ENCODE assay signal across 17 cellular contexts in genomic region chr3:112083239-112083638, GRCh38. TPM values are rescaled to one million over a fixed set of nuclear protein-coding genes. Genes with fewer than 3 reads are reported as not detected.
DNase-seq lines count a peak whose midpoint lies in the region; ATAC-seq and TF ChIP-seq lines count a peak whose summit lies in the region.
"Had no signal": no experiment of that assay in that cellular context is flagged by ENCODE, and none has a peak within 500 bp of the region (broad histone marks: within the 10 kb centered on the region; RNA-seq: fewer than 3 reads in every experiment).

No MANE protein-coding gene starts in this region.

- H3K27ac ChIP-seq in heart left ventricle (peak overlapping the region in 5 of 12 donors; percentile 9 to 56 (median 42)), GM23338 (ENCODE audit: low read depth) (no peak overlapping the region), thyroid gland (peak overlapping the region; percentile 5 to 66 (median 42))
- H3K27ac ChIP-seq: GM23248 had no signal

- H3K9me2 ChIP-seq in GM23338 (ENCODE audit: insufficient read depth): no peaks in the 10 kb centered on the region

- peaks cover 5% of the 10 kb centered on the region; the same call in 1 of the 2 replicates for H3F3A ChIP-seq in GM23338 (replicated peaks; ENCODE audit: low read depth)

- no peak overlapping the region for H3K4me3 ChIP-seq in heart left ventricle
- H3K4me3 ChIP-seq in GM23338: no peak overlapping the region
- H3K4me3 ChIP-seq in thyroid gland (replicated peaks in 1 of 3): no peak overlapping the region
- H3K4me3 ChIP-seq: GM23248 had no signal

- DNase-seq in heart left ventricle: peak in 1 of 5 donors; percentile 54
- no peak for DNase-seq in left cardiac atrium
- no peak for DNase-seq in GM23338 (ENCODE audit: low spot score)
- DNase-seq in amniotic epithelial cell (ENCODE audit: low read depth): peak; percentile 21
- DNase-seq in thyroid gland: peak; percentile 56 to 57
- DNase-seq in NCI-H1436 (lab: John Stamatoyannopoulos, UW): no peak
- DNase-seq in NCI-H2107 treated with DMSO at 0.1 percent for 48 hours (lab: John Stamatoyannopoulos, UW; ENCODE audit: unreplicated experiment): no peak
- DNase-seq: ACHN; BE2C; C1 segment of cervical spinal cord; CD4-positive, CD25-positive, alpha-beta regulatory T cell; CD8-positive, alpha-beta memory T cell; COR-L47; GM23248; H7 had no signal

- H3K4me1 ChIP-seq in heart left ventricle (peaks cover 0 to 23% (median 11%) of the 10 kb centered on the region in 12 donors), GM23338 (ENCODE audit: insufficient read depth) (peaks cover 19% of the 10 kb centered on the region), thyroid gland (peaks cover 17 to 37% of the 10 kb centered on the region in 2 donors)
- H3K4me1 ChIP-seq: BE2C had no signal

- no peak overlapping the region for H3K4me3 Mint-ChIP-seq in GM23338
- H3K4me3 Mint-ChIP-seq: CD4-positive, CD25-positive, alpha-beta regulatory T cell had no signal

- peaks cover 9% of the 10 kb centered on the region for H3K27me3 Mint-ChIP-seq in GM23338 (ENCODE audit: insufficient read depth, low read depth, poor library complexity)

- peak overlapping the region; percentile 1; the same call in 1 of the 2 replicates for H2AFZ ChIP-seq in GM23338
- H2AFZ ChIP-seq: GM23248 had no signal

- no peaks in the 10 kb centered on the region for H3K9me3 ChIP-seq in heart left ventricle
- H3K9me3 ChIP-seq in thyroid gland: no peaks in the 10 kb centered on the region
- H3K9me3 ChIP-seq: BE2C had no signal

- no peaks in the 10 kb centered on the region for H3K9me3 Mint-ChIP-seq in GM23338
- H3K9me3 Mint-ChIP-seq: CD8-positive, alpha-beta memory T cell; IgD-negative memory B cell had no signal

- H3K27me3 ChIP-seq in heart left ventricle: peaks cover 0 to 19% (median 0%) of the 10 kb centered on the region in 9 donors
- H3K27me3 ChIP-seq in GM23338 (ENCODE audit: insufficient read depth): peaks cover 19% of the 10 kb centered on the region
- no peaks in the 10 kb centered on the region for H3K27me3 ChIP-seq in thyroid gland
- H3K27me3 ChIP-seq: BE2C had no signal

- no peaks in the 10 kb centered on the region for H4K20me1 ChIP-seq in GM23338 (replicated peaks; ENCODE audit: insufficient read depth)

- TF ChIP-seq POLR2A in heart left ventricle (IDR thresholded peaks at IDR 0.05) (no peak), thyroid gland (IDR thresholded peaks at IDR 0.05) (peak in 1 of 2 donors; percentile 62)

- ATAC-seq in heart left ventricle: peak; percentile 25 to 60 (median 40)
- no peak for ATAC-seq in left cardiac atrium
- no peak for ATAC-seq in GM23338
- ATAC-seq: HepG2 had no signal

- no peaks in the 10 kb centered on the region for H3K36me3 ChIP-seq in heart left ventricle
- H3K36me3 ChIP-seq in GM23338 (ENCODE audit: insufficient read depth): no peaks in the 10 kb centered on the region
- no peaks in the 10 kb centered on the region for H3K36me3 ChIP-seq in thyroid gland
- H3K36me3 ChIP-seq: BE2C had no signal

- H3K27ac Mint-ChIP-seq in GM23338: no peak overlapping the region
- H3K27ac Mint-ChIP-seq: CD4-positive, CD25-positive, alpha-beta regulatory T cell; IgD-negative memory B cell had no signal

- no peaks in the 10 kb centered on the region for H3K36me3 Mint-ChIP-seq in GM23338 (ENCODE audit: low read depth)
- H3K36me3 Mint-ChIP-seq: CD4-positive, CD25-positive, alpha-beta regulatory T cell; IgD-negative memory B cell had no signal

- H3K4me1 Mint-ChIP-seq in GM23338: peaks cover 30% of the 10 kb centered on the region

- TF ChIP-seq CTCF in heart left ventricle (IDR thresholded peaks at IDR 0.05) (no peak), GM23338 (conservative IDR thresholded peaks at IDR 0.05; ENCODE audit: low read depth in 2 of 2) (no peak), thyroid gland (IDR thresholded peaks at IDR 0.05) (no peak)

- H3K79me2 ChIP-seq in GM23338 (replicated peaks; ENCODE audit: insufficient read depth): peaks cover 11% of the 10 kb centered on the region

- intact Hi-C loops in heart left ventricle (cut with DNase I): no loop called here
- intact Hi-C loops in left cardiac atrium (cut with DNase I): no loop called here
- intact Hi-C loops in thyroid gland (cut with DNase I): no loop called here

- 42 to 57% (median 54%) methylated on average over 4 of the region's 4 CpGs for WGBS in heart left ventricle, 4 donors
- WGBS in thyroid gland, 2 donors: 42 to 51% methylated on average over 4 of the region's 4 CpGs

- no peak overlapping the region for H3K4me2 ChIP-seq in GM23338

TF ChIP-seq in GM23338, 12 proteins besides CTCF, POLR2A, EP300 and RAD21 (continues in another document):
- no peak for TF ChIP-seq ZNF462 (CRISPR knock-in tag; IDR thresholded peaks at IDR 0.05)

RNA-seq across cellular contexts. Expression of gene C3orf52, which starts 3.0 kb away (rescaled TPM):
- total RNA-seq in heart left ventricle: 1 to 10 TPM; 1.4 to 7.8 (median 4.9) TPM
- 1 to 10 TPM; 2.0 to 9.6 TPM for polyA plus RNA-seq in heart left ventricle
- total RNA-seq in left cardiac atrium: 1 to 10 TPM in 1 of 2 donors, under 1 TPM in 1; 0.41 to 1.5 TPM
- 14.1 and 16.6 TPM in 2 replicates for total RNA-seq in GM23338 (2014; rRNA removed; shearing (Covaris generic))
- polyA plus RNA-seq in GM23338 (2016; fragmentation: Nextera tagmentation; extraction: Ambion mirVana): 7.9 and 8.1 TPM in 2 replicates
- 10 to 100 TPM; 32.0 to 62.9 (median 45.9) TPM for total RNA-seq in thyroid gland

RNA-seq across cellular contexts. Expression of gene TMPRSS7, which starts 48.7 kb away (rescaled TPM):
- not detected for total RNA-seq in heart left ventricle
- polyA plus RNA-seq in heart left ventricle: not detected
- total RNA-seq in left cardiac atrium: not detected
- total RNA-seq in GM23338 (2014; rRNA removed; shearing (Covaris generic)): not detected in 2 replicates
- not detected in 2 replicates for polyA plus RNA-seq in GM23338 (2016; fragmentation: Nextera tagmentation; extraction: Ambion mirVana)
- total RNA-seq in thyroid gland: under 1 TPM in 1 of 4 donors, not detected in 3; 0.11 TPM
- total RNA-seq: CD4-positive, CD25-positive, alpha-beta regulatory T cell; CD8-positive, alpha-beta memory T cell; GM23248; H7; HepG2 had no signal
- polyA plus RNA-seq: CD4-positive, CD25-positive, alpha-beta regulatory T cell; CD8-positive, alpha-beta memory T cell; GM23248; HepG2; IgD-negative memory B cell had no signal

RNA-seq across cellular contexts. Expression of gene GCSAM, which starts 49.8 kb away (rescaled TPM):
- total RNA-seq in heart left ventricle: under 1 TPM in 2 of 9 donors, not detected in 7; 0.27 to 0.59 TPM
- under 1 TPM in 1 of 2 donors, not detected in 1; 0.12 TPM for polyA plus RNA-seq in heart left ventricle
- under 1 TPM; 0.08 to 0.35 TPM for total RNA-seq in left cardiac atrium
- not detected in 2 replicates for total RNA-seq in GM23338 (2014; rRNA removed; shearing (Covaris generic))
- polyA plus RNA-seq in GM23338 (2016; fragmentation: Nextera tagmentation; extraction: Ambion mirVana): 0.73 and 0.86 TPM in 2 replicates
- total RNA-seq in thyroid gland: under 1 TPM in 2 of 4 donors, not detected in 2; 0.33 to 0.40 TPM
- total RNA-seq: GM23248, H7, HepG2 had no signal
- polyA plus RNA-seq: HepG2 had no signal

Comparison
In these comparisons a context has a peak if more than half of its experiments do, and no peak if none do; other contexts are left out.
1. ATAC-seq: peak in heart left ventricle (4 of 4); none in left cardiac atrium (0 of 2) and GM23338 (single experiment).
2. DNase-seq: peak in amniotic epithelial cell (single experiment) and thyroid gland (2 of 2); none in left cardiac atrium (single experiment), GM23338 (single experiment), NCI-H1436 (single experiment) and NCI-H2107 treated with DMSO at 0.1 percent for 48 hours (single experiment).